1 cellular context compared by ENCODE assay signal in genomic region chr12:120229071-120229582, GRCh38.
TF ChIP-seq lines count a peak whose summit lies in the region.

No MANE protein-coding gene starts in this region.

TF ChIP-seq in H1, 55 proteins besides CTCF, POLR2A, EP300 and RAD21:
- TF ChIP-seq, protein P1, sequence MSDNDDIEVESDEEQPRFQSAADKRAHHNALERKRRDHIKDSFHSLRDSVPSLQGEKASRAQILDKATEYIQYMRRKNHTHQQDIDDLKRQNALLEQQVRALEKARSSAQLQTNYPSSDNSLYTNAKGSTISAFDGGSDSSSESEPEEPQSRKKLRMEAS (IDR thresholded peaks at IDR 0.05) = 0 out of 2 replicates have a peak, but pooled peaks have one; percentile 61
- peak in 1 of 2 experiments; percentile 54; a peak in 1 of 4 replicates for TF ChIP-seq HDAC2 (IDR thresholded peaks at IDR 0.05; ENCODE audit: borderline replicate concordance in 1 of 2, low read depth in 2 of 2, low read length in 2 of 2)
- TF ChIP-seq TAF1 (IDR thresholded peaks at IDR 0.05; ENCODE audit: low read depth, low read length) = 0 out of 2 replicates have a peak, but pooled peaks have one; percentile 10
- peak; percentile 100 for TF ChIP-seq RBBP5 (IDR thresholded peaks at IDR 0.05; ENCODE audit: borderline replicate concordance, low read depth, low read length)
- no peak for TF ChIP-seq SRF (IDR thresholded peaks at IDR 0.05; ENCODE audit: low read depth, low read length)
- TF ChIP-seq BACH1 (IDR thresholded peaks at IDR 0.05; ENCODE audit: low read length) = 0 out of 2 replicates have a peak, but pooled peaks have one; percentile 12
- TF ChIP-seq RNF2 (IDR thresholded peaks at IDR 0.05; ENCODE audit: borderline replicate concordance, low read depth, low read length, missing control alignments, poor library complexity, severe bottlenecking) = no peak
- peak; percentile 100; the same call in 1 of the 2 replicates for TF ChIP-seq TEAD4 (IDR thresholded peaks at IDR 0.05; ENCODE audit: low read depth, low read length)
- TF ChIP-seq GTF2F1 (IDR thresholded peaks at IDR 0.05; ENCODE audit: borderline replicate concordance, low read depth, low read length) = no peak
- peak; percentile 59; the same call in 1 of the 2 replicates for TF ChIP-seq YY1 (IDR thresholded peaks at IDR 0.05; ENCODE audit: low read depth, low read length)
- peak; percentile 50 for TF ChIP-seq CTBP2 (IDR thresholded peaks at IDR 0.05; ENCODE audit: borderline replicate concordance, insufficient read depth, insufficient read length, low read length)
- TF ChIP-seq ASH2L (IDR thresholded peaks at IDR 0.05; ENCODE audit: low read length) = peak; percentile 100
- TF ChIP-seq JUND (IDR thresholded peaks at IDR 0.05; ENCODE audit: low read length) = peak; percentile 75; the same call in 1 of the 2 replicates
